Comparison of ENCODE assay signal across 12 cellular contexts in genomic region chr20:36145877-36146707, GRCh38. TPM values are rescaled to one million over a fixed set of nuclear protein-coding genes. Genes with fewer than 3 reads are reported as not detected.
DNase-seq lines count a peak whose midpoint lies in the region; ATAC-seq and TF ChIP-seq lines count a peak whose summit lies in the region.
"Had no signal": no experiment of that assay in that cellular context is flagged by ENCODE, and none has a peak within 500 bp of the region (broad histone marks: within the 10 kb centered on the region; RNA-seq: fewer than 3 reads in every experiment).

No MANE protein-coding gene starts in this region.

- H3K27ac ChIP-seq in AG04450 (ENCODE audit: low read depth, low read length): peak overlapping the region; percentile 21
- H3K27ac ChIP-seq in fibroblast of lung (ENCODE audit: insufficient read depth, low read length): no peak overlapping the region
- H3K27ac ChIP-seq: SJSA1 had no signal

- no peaks in the 10 kb centered on the region for H3K36me3 ChIP-seq in fibroblast of lung (ENCODE audit: control insufficient read depth, insufficient read depth, low read length)
- H3K36me3 ChIP-seq: SJSA1 had no signal

- peaks cover 6 to 9% of the 10 kb centered on the region in 2 donors for H3K4me1 Mint-ChIP-seq in natural killer cell treated with Interleukin-12 subunit alpha and Interleukin-12 subunit beta and Interleukin-15 and Interleukin-18, amount 100 ng/mL, for 72 hours (ENCODE audit: low read depth in 2 of 2)

- H3K27ac Mint-ChIP-seq in natural killer cell treated with Interleukin-12 subunit alpha and Interleukin-12 subunit beta and Interleukin-15 and Interleukin-18, amount 100 ng/mL, for 72 hours: no peak overlapping the region

- H2AFZ ChIP-seq in fibroblast of lung (ENCODE audit: low read length): peak overlapping the region; percentile 11

- no peak for TF ChIP-seq CTCF in AG04450 (IDR thresholded peaks at IDR 0.05; ENCODE audit: low read depth, low read length)
- no peak for TF ChIP-seq CTCF in fibroblast of lung (conservative IDR thresholded peaks at IDR 0.05 in 1 of 2, IDR thresholded peaks at IDR 0.05 in 1 of 2; ENCODE audit: low read depth in 1 of 2, low read length in 2 of 2)

- H3K9me3 ChIP-seq in AG04450 (ENCODE audit: control insufficient read depth, insufficient read depth, low read length): no peaks in the 10 kb centered on the region
- no peaks in the 10 kb centered on the region for H3K9me3 ChIP-seq in fibroblast of lung (ENCODE audit: control insufficient read depth, insufficient read depth, low read depth, low read length)
- H3K9me3 ChIP-seq: SJSA1 had no signal

- DNase-seq in AG04450 (ENCODE audit: low read depth, low spot score) (no peak), NCI-H1694 treated with DMSO at 0.1 percent for 48 hours (lab: John Stamatoyannopoulos, UW) (peak; percentile 8), fibroblast of lung (ENCODE audit: low read depth in 2 of 2) (peak; percentile 34 to 45), mucosa of gallbladder (ENCODE audit: low spot score) (peak; percentile 51), NCI-H1930 (lab: John Stamatoyannopoulos, UW) (no peak)
- DNase-seq in natural killer cell treated with Interleukin-12 subunit alpha and Interleukin-12 subunit beta and Interleukin-15 and Interleukin-18, amount 100 ng/mL, for 72 hours (ENCODE audit: low spot score): no peak
- DNase-seq: activated T-cell treated with anti-CD3 and anti-CD28 coated beads for 4 hours; DMS79; naive thymus-derived CD4-positive, alpha-beta T cell had no signal

- H3K27me3 Mint-ChIP-seq in natural killer cell treated with Interleukin-12 subunit alpha and Interleukin-12 subunit beta and Interleukin-15 and Interleukin-18, amount 100 ng/mL, for 72 hours: peaks cover 13 to 37% of the 10 kb centered on the region in 2 donors

- CTCF ChIA-PET in AG04450 (lab: Charles Lee): interaction anchor here (1.2 to 7.3 kb wide), 7 partner anchors 10 to 293 kb away, joined by 3 to 81 read pairs (median 10); partner anchors contain the start of gene SCAND1

- POLR2A ChIA-PET in AG04450 (lab: Yijun Ruan, JAX): interaction anchor here (0.6 to 2.1 kb wide), 2 partner anchors 129 to 146 kb away, joined by 6 to 10 read pairs; no protein-coding TSS in a partner anchor

- H3K4me3 ChIP-seq in AG04450 (ENCODE audit: low read depth, low read length) (no peak overlapping the region), fibroblast of lung (replicated peaks in 1 of 4; ENCODE audit: control extremely low read depth in 1 of 4, insufficient read depth in 1 of 4, low read depth in 3 of 4, low read length in 4 of 4) (no peak overlapping the region)
- H3K4me3 ChIP-seq: SJSA1 had no signal

- H4K20me1 ChIP-seq in fibroblast of lung (ENCODE audit: control insufficient read depth, extremely low read depth, insufficient read depth, low read length): no peaks in the 10 kb centered on the region

- H3K36me3 Mint-ChIP-seq in natural killer cell treated with Interleukin-12 subunit alpha and Interleukin-12 subunit beta and Interleukin-15 and Interleukin-18, amount 100 ng/mL, for 72 hours: no peaks in the 10 kb centered on the region
- H3K36me3 Mint-ChIP-seq: naive thymus-derived CD4-positive, alpha-beta T cell had no signal

- ATAC-seq in GM18502 (IDR thresholded peaks at IDR 0.05; ENCODE audit: poor library complexity, unreplicated experiment) (no peak), GM21619 (IDR thresholded peaks at IDR 0.05; ENCODE audit: unreplicated experiment) (no peak)
- no peak for ATAC-seq in natural killer cell treated with Interleukin-12 subunit alpha and Interleukin-12 subunit beta and Interleukin-15 and Interleukin-18, amount 100 ng/mL, for 72 hours
- ATAC-seq: naive thymus-derived CD4-positive, alpha-beta T cell had no signal

- H3K79me2 ChIP-seq in fibroblast of lung (ENCODE audit: control insufficient read depth, insufficient read depth, low read length): no peaks in the 10 kb centered on the region

- H3K4me3 Mint-ChIP-seq in natural killer cell treated with Interleukin-12 subunit alpha and Interleukin-12 subunit beta and Interleukin-15 and Interleukin-18, amount 100 ng/mL, for 72 hours: no peak overlapping the region
- H3K4me3 Mint-ChIP-seq: naive thymus-derived CD4-positive, alpha-beta T cell had no signal

- H3K27me3 ChIP-seq in AG04450 (ENCODE audit: control insufficient read depth, insufficient read depth, low read length) (peaks cover 17% of the 10 kb centered on the region), fibroblast of lung (ENCODE audit: control insufficient read depth, insufficient read depth, low read length) (no peaks in the 10 kb centered on the region)
- H3K27me3 ChIP-seq: SJSA1 had no signal

- H3K9me3 Mint-ChIP-seq in natural killer cell treated with Interleukin-12 subunit alpha and Interleukin-12 subunit beta and Interleukin-15 and Interleukin-18, amount 100 ng/mL, for 72 hours: no peaks in the 10 kb centered on the region
- H3K9me3 Mint-ChIP-seq: naive thymus-derived CD4-positive, alpha-beta T cell had no signal

- H3K4me1 ChIP-seq in fibroblast of lung (ENCODE audit: control insufficient read depth, extremely low read depth, insufficient read depth, low read length): peaks cover 4% of the 10 kb centered on the region
- H3K4me1 ChIP-seq: SJSA1 had no signal

- H3K9ac ChIP-seq in fibroblast of lung (ENCODE audit: insufficient read depth, low read length): no peak overlapping the region

- H3K4me2 ChIP-seq in fibroblast of lung (ENCODE audit: extremely low read depth, insufficient read depth, low read length): no peak overlapping the region

RNA-seq across cellular contexts. Expression of gene EPB41L1, which starts 8.4 kb away (rescaled TPM):
- polyA plus RNA-seq in AG04450 (2011; rRNA removed) (17.8 and 23.6 TPM in 2 replicates), fibroblast of lung (13.9 and 16.2 TPM in 2 replicates)
- 17.9 and 18.9 TPM in 2 replicates for polyA minus RNA-seq in AG04450 (2011; rRNA and poly(A)+ RNA removed)
- total RNA-seq in fibroblast of lung (10.3 and 17.0 TPM in 2 replicates), mucosa of gallbladder (136 TPM)
- polyA plus RNA-seq in fibroblast of lung (2012): 17.5 and 27.4 TPM in 2 replicates
- polyA minus RNA-seq in fibroblast of lung (ENCODE audit: low replicate concordance): 34.4 and 69.5 TPM in 2 replicates
- under 1 TPM in 1 of 2 donors, not detected in 1; 0.21 TPM for total RNA-seq in natural killer cell treated with Interleukin-12 subunit alpha and Interleukin-12 subunit beta and Interleukin-15 and Interleukin-18, amount 100 ng/mL, for 72 hours

Comparison
In these comparisons a context has a peak if more than half of its experiments do, and no peak if none do; other contexts are left out.
1. DNase-seq: peak in NCI-H1694 treated with DMSO at 0.1 percent for 48 hours (single experiment), fibroblast of lung (2 of 2) and mucosa of gallbladder (single experiment); none in AG04450 (single experiment), natural killer cell treated with Interleukin-12 subunit alpha and Interleukin-12 subunit beta and Interleukin-15 and Interleukin-18, amount 100 ng/mL, for 72 hours (single experiment) and NCI-H1930 (0 of 2).